Comparison of ENCODE assay signal across 1 cellular context in the genomic region with DNA sequence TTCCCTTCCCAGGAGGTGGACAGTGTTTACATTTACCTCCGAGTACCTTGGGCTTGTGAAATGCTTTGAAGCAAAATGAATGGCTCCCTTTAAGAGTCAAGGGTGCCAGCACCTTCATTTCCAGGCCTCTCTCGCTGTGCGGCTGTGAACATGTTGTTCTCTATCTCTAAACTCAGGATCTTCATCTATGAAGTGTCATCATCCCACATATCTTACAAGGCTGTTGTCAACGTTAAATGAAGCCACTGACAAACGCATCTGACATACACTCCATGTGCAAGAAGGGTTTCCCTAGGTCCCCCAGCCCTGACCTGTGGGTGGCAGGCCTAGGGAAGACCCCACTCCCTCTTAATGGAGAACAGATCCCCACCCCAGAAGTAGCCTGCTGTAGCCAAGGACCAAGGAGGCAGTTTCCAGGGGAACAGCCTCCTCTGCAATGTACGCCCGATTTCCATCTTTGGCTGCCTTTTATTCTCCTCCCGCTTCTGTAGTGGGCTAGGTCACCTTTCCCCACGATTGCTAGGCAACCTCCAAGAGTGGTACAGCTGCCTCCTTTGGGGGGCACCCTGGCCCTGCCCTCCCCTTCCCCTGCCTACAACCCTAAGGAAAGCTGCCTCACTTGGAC.
TF ChIP-seq lines count a peak whose summit lies in the region.

No MANE protein-coding gene starts in this region.

TF ChIP-seq in IMR-90, 13 proteins besides CTCF, POLR2A, EP300 and RAD21 (continued from another document):
- TF ChIP-seq, protein P1, sequence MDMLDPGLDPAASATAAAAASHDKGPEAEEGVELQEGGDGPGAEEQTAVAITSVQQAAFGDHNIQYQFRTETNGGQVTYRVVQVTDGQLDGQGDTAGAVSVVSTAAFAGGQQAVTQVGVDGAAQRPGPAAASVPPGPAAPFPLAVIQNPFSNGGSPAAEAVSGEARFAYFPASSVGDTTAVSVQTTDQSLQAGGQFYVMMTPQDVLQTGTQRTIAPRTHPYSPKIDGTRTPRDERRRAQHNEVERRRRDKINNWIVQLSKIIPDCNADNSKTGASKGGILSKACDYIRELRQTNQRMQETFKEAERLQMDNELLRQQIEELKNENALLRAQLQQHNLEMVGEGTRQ (IDR thresholded peaks at IDR 0.05; ENCODE audit: low read depth, low read length): no peak
- TF ChIP-seq RCOR1 (IDR thresholded peaks at IDR 0.05; ENCODE audit: insufficient replicate concordance, low read length) (no peak), CHD1 (IDR thresholded peaks at IDR 0.05; ENCODE audit: low read depth, low read length) (no peak), BHLHE40 (IDR thresholded peaks at IDR 0.05; ENCODE audit: low read depth, low read length) (no peak), ELK1 (IDR thresholded peaks at IDR 0.05; ENCODE audit: borderline replicate concordance, low read depth, low read length) (no peak), MAZ (IDR thresholded peaks at IDR 0.05; ENCODE audit: borderline replicate concordance, low read depth, low read length) (no peak)
